In the genomic region with DNA sequence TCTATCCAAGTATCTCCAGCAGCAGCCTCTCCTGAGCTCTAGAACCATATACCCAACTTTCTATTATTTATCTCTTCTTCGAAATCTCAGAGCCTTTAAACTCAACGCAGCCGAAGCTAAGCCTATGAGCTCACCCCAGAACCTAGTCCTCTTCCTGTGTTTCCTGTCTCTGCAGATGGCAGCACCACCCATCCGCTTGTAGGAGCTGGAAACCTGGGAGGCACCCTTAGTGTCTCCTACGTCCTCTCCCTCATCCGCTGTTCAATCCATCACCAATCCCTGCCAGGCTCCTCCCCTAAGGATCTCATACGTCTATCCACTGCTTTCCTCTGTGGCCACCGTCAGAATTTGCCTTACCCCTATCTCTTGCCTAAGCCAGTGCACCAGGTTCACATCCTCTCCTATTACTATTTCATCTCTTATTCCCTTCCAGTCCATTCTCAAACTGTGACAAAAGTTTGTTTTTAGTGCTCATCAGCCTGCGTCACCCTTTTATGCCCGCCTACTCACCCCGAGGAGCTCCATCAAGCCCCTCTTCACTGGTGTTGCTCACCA, we compare ENCODE assay signal across 1 cellular context.
TF ChIP-seq lines count a peak whose summit lies in the region.

No MANE protein-coding gene starts in this region.

TF ChIP-seq in K562, 482 proteins besides CTCF, POLR2A, EP300 and RAD21:
- TF ChIP-seq, protein P1, sequence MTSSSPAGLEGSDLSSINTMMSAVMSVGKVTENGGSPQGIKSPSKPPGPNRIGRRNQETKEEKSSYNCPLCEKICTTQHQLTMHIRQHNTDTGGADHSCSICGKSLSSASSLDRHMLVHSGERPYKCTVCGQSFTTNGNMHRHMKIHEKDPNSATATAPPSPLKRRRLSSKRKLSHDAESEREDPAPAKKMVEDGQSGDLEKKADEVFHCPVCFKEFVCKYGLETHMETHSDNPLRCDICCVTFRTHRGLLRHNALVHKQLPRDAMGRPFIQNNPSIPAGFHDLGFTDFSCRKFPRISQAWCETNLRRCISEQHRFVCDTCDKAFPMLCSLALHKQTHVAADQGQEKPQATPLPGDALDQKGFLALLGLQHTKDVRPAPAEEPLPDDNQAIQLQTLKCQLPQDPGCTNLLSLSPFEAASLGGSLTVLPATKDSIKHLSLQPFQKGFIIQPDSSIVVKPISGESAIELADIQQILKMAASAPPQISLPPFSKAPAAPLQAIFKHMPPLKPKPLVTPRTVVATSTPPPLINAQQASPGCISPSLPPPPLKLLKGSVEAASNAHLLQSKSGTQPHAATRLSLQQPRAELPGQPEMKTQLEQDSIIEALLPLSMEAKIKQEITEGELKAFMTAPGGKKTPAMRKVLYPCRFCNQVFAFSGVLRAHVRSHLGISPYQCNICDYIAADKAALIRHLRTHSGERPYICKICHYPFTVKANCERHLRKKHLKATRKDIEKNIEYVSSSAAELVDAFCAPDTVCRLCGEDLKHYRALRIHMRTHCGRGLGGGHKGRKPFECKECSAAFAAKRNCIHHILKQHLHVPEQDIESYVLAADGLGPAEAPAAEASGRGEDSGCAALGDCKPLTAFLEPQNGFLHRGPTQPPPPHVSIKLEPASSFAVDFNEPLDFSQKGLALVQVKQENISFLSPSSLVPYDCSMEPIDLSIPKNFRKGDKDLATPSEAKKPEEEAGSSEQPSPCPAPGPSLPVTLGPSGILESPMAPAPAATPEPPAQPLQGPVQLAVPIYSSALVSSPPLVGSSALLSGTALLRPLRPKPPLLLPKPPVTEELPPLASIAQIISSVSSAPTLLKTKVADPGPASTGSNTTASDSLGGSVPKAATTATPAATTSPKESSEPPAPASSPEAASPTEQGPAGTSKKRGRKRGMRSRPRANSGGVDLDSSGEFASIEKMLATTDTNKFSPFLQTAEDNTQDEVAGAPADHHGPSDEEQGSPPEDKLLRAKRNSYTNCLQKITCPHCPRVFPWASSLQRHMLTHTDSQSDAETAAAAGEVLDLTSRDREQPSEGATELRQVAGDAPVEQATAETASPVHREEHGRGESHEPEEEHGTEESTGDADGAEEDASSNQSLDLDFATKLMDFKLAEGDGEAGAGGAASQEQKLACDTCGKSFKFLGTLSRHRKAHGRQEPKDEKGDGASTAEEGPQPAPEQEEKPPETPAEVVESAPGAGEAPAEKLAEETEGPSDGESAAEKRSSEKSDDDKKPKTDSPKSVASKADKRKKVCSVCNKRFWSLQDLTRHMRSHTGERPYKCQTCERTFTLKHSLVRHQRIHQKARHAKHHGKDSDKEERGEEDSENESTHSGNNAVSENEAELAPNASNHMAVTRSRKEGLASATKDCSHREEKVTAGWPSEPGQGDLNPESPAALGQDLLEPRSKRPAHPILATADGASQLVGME (CRISPR knock-in tag; IDR thresholded peaks at IDR 0.05): no peak
